16 cellular contexts compared by ENCODE assay signal in genomic region chr2:134389331-134389835, GRCh38.
"Had no signal": no experiment of that assay in that cellular context is flagged by ENCODE, and none has a peak within 500 bp of the region (broad histone marks: within the 10 kb centered on the region; RNA-seq: fewer than 3 reads in every experiment).

No MANE protein-coding gene starts in this region.

- H3K36me3 ChIP-seq: sigmoid colon, suprapubic skin had no signal

- DNase-seq: activated CD4-positive, CD25-positive, alpha-beta regulatory T cell treated with anti-CD3 and anti-CD28 coated beads, Interleukin-2, amount 50 U/mL, for 72 hours; activated naive CD8-positive, alpha-beta T cell treated with anti-CD3 and anti-CD28 coated beads, Interleukin-2, amount 10 ng/mL, durations not matched to agents 7 days and 5 days; effector memory CD8-positive, alpha-beta T cell; foreskin melanocyte; heart right ventricle; sigmoid colon; spleen; trophoblast cell had no signal

- H3K9me3 Mint-ChIP-seq: activated naive CD8-positive, alpha-beta T cell treated with anti-CD3 and anti-CD28 coated beads, Interleukin-2, amount 10 ng/mL, durations not matched to agents 7 days and 5 days; activated T-helper 1 cell treated with anti-CD3 and anti-CD28 coated beads, Interleukin-12 subunit alpha, Interleukin-12 subunit beta, Interleukin-2, Interleukin-4 antibody, amounts not matched to agents 30 ng/mL and 10 ng/mL and 1 ng/mL, durations not matched to agents 14 hours and 24 hours and 36 hours; brain; central memory CD8-positive, alpha-beta T cell; dendritic cell treated with granulocyte-macrophage colony-stimulating factor and Interleukin-4, amounts not matched to agents 40 ng/mL and 50 ng/mL, for 4 days; effector memory CD8-positive, alpha-beta T cell; neural crest cell; stimulated activated naive CD8-positive, alpha-beta T cell treated with anti-CD3 and anti-CD28 coated beads, Interleukin-15, Interleukin-2, amounts not matched to agents 100 ng/mL and 50 ng/mL, for 24 hours had no signal

- H3K27me3 ChIP-seq: heart right ventricle, sigmoid colon, spleen, suprapubic skin had no signal

- H3K27ac Mint-ChIP-seq: activated naive CD8-positive, alpha-beta T cell treated with anti-CD3 and anti-CD28 coated beads, Interleukin-2, amount 10 ng/mL, durations not matched to agents 7 days and 5 days; activated T-helper 1 cell treated with anti-CD3 and anti-CD28 coated beads, Interleukin-12 subunit alpha, Interleukin-12 subunit beta, Interleukin-2, Interleukin-4 antibody, amounts not matched to agents 30 ng/mL and 10 ng/mL and 1 ng/mL, durations not matched to agents 14 hours and 24 hours and 36 hours; brain; dendritic cell treated with granulocyte-macrophage colony-stimulating factor and Interleukin-4, amounts not matched to agents 40 ng/mL and 50 ng/mL, for 4 days; effector memory CD8-positive, alpha-beta T cell; stimulated activated naive CD8-positive, alpha-beta T cell treated with anti-CD3 and anti-CD28 coated beads, Interleukin-15, Interleukin-2, amounts not matched to agents 100 ng/mL and 50 ng/mL, for 24 hours had no signal

- H3K27ac ChIP-seq: heart right ventricle, sigmoid colon, spleen, suprapubic skin had no signal

- H3K4me1 Mint-ChIP-seq: neural crest cell had no signal

- H3K4me3 Mint-ChIP-seq: activated naive CD8-positive, alpha-beta T cell treated with anti-CD3 and anti-CD28 coated beads, Interleukin-2, amount 10 ng/mL, durations not matched to agents 7 days and 5 days; activated T-helper 1 cell treated with anti-CD3 and anti-CD28 coated beads, Interleukin-12 subunit alpha, Interleukin-12 subunit beta, Interleukin-2, Interleukin-4 antibody, amounts not matched to agents 30 ng/mL and 10 ng/mL and 1 ng/mL, durations not matched to agents 14 hours and 24 hours and 36 hours; brain; central memory CD8-positive, alpha-beta T cell; dendritic cell treated with granulocyte-macrophage colony-stimulating factor and Interleukin-4, amounts not matched to agents 40 ng/mL and 50 ng/mL, for 4 days; effector memory CD8-positive, alpha-beta T cell; neural crest cell; stimulated activated naive CD8-positive, alpha-beta T cell treated with anti-CD3 and anti-CD28 coated beads, Interleukin-15, Interleukin-2, amounts not matched to agents 100 ng/mL and 50 ng/mL, for 24 hours had no signal

- H3K27me3 Mint-ChIP-seq: activated naive CD8-positive, alpha-beta T cell treated with anti-CD3 and anti-CD28 coated beads, Interleukin-2, amount 10 ng/mL, durations not matched to agents 7 days and 5 days; central memory CD8-positive, alpha-beta T cell; dendritic cell treated with granulocyte-macrophage colony-stimulating factor and Interleukin-4, amounts not matched to agents 40 ng/mL and 50 ng/mL, for 4 days; effector memory CD8-positive, alpha-beta T cell; stimulated activated naive CD8-positive, alpha-beta T cell treated with anti-CD3 and anti-CD28 coated beads, Interleukin-15, Interleukin-2, amounts not matched to agents 100 ng/mL and 50 ng/mL, for 24 hours had no signal

- H3K4me3 ChIP-seq: heart right ventricle, lung, sigmoid colon, spleen, suprapubic skin had no signal

- H3K9me3 ChIP-seq: heart right ventricle, sigmoid colon, spleen, suprapubic skin had no signal
